Comparison of ENCODE assay signal across 28 cellular contexts in genomic region chr5:3185488-3185887, GRCh38.
"Had no signal": no experiment of that assay in that cellular context is flagged by ENCODE, and none has a peak within 500 bp of the region (broad histone marks: within the 10 kb centered on the region; RNA-seq: fewer than 3 reads in every experiment).

No MANE protein-coding gene starts in this region.

- H3K4me1 Mint-ChIP-seq: natural killer cell; nephron; stimulated activated effector memory CD8-positive, alpha-beta T cell treated with anti-CD3 and anti-CD28 coated beads, Interleukin-12 subunit alpha, Interleukin-12 subunit beta, amount 100 ng/mL, for 72 hours; stimulated activated naive B cell treated with anti-CD40 and anti-IgM and Interleukin-4, amounts not matched to agents 10 μg/mL and 1 μg/mL and 100 μg/mL, for 72 hours had no signal

- H3K79me2 ChIP-seq: parathyroid adenoma had no signal

- H3K9me3 Mint-ChIP-seq: natural killer cell; nephron; stimulated activated effector memory CD8-positive, alpha-beta T cell treated with anti-CD3 and anti-CD28 coated beads, Interleukin-12 subunit alpha, Interleukin-12 subunit beta, amount 100 ng/mL, for 72 hours; stimulated activated naive B cell treated with anti-CD40 and anti-IgM and Interleukin-4, amounts not matched to agents 10 μg/mL and 1 μg/mL and 100 μg/mL, for 72 hours; stimulated activated naive CD8-positive, alpha-beta T cell treated with anti-CD3 and anti-CD28 coated beads, Interleukin-15, Interleukin-2, amounts not matched to agents 100 ng/mL and 50 ng/mL, for 24 hours had no signal

- H3K9ac ChIP-seq: neural progenitor cell, parathyroid adenoma had no signal

- H3K27me3 ChIP-seq: neural progenitor cell, neutrophil, ovary, right lobe of liver, thyroid gland, tibial nerve, upper lobe of left lung, vagina had no signal

- H3K27ac Mint-ChIP-seq: natural killer cell; nephron; neural progenitor cell; progenitor cell of endocrine pancreas; stimulated activated effector memory CD8-positive, alpha-beta T cell treated with anti-CD3 and anti-CD28 coated beads, Interleukin-12 subunit alpha, Interleukin-12 subunit beta, amount 100 ng/mL, for 72 hours; stimulated activated naive B cell treated with anti-CD40 and anti-IgM and Interleukin-4, amounts not matched to agents 10 μg/mL and 1 μg/mL and 100 μg/mL, for 72 hours; stimulated activated naive CD8-positive, alpha-beta T cell treated with anti-CD3 and anti-CD28 coated beads, Interleukin-15, Interleukin-2, amounts not matched to agents 100 ng/mL and 50 ng/mL, for 24 hours had no signal

- H3K9me3 ChIP-seq: neutrophil, ovary, psoas muscle, right lobe of liver, sigmoid colon, stomach, thoracic aorta, thyroid gland, tibial nerve, upper lobe of left lung, vagina had no signal

- H3K4me3 ChIP-seq: neural progenitor cell, ovary, psoas muscle, right lobe of liver, sigmoid colon, stomach, thoracic aorta, thyroid gland, tibial nerve, upper lobe of left lung, vagina had no signal

- DNase-seq: natural killer cell; nucleus accumbens; ovary; psoas muscle; right cardiac atrium; right lobe of liver; sigmoid colon; small intestine; stimulated activated CD4-positive, alpha-beta T cell treated with anti-CD3 and anti-CD28 coated beads, Interleukin-15, amount 100 ng/mL, for 24 hours; stimulated activated CD4-positive, alpha-beta T cell treated with anti-CD3 and anti-CD28 coated beads, Interleukin-2, amount 100 ng/mL, for 24 hours; stimulated activated CD4-positive, alpha-beta T cell treated with anti-CD3 and anti-CD28 coated beads, Interleukin-2, amount 100 ng/mL, for 48 hours; stimulated activated CD4-positive, alpha-beta T cell treated with anti-CD3 and anti-CD28 coated beads, Interleukin-4, amount 100 ng/mL, for 24 hours; stimulated activated naive B cell treated with anti-CD40 and anti-IgM and Interleukin-4, amounts not matched to agents 10 μg/mL and 1 μg/mL and 100 μg/mL, for 72 hours; stimulated activated naive CD4-positive, alpha-beta T cell treated with Interleukin-2 at 50 U/mL for 16 hours; stomach; thyroid gland; trophoblast cell; upper lobe of left lung had no signal

- H3K27me3 Mint-ChIP-seq: stimulated activated naive B cell treated with anti-CD40 and anti-IgM and Interleukin-4, amounts not matched to agents 10 μg/mL and 1 μg/mL and 100 μg/mL, for 72 hours; stimulated activated naive CD8-positive, alpha-beta T cell treated with anti-CD3 and anti-CD28 coated beads, Interleukin-15, Interleukin-2, amounts not matched to agents 100 ng/mL and 50 ng/mL, for 24 hours had no signal

- H3K36me3 ChIP-seq: neural progenitor cell, neutrophil, ovary, right lobe of liver, sigmoid colon, stomach, thoracic aorta, thyroid gland, tibial nerve, upper lobe of left lung, vagina had no signal

- H3K36me3 Mint-ChIP-seq: natural killer cell; neural progenitor cell; stimulated activated effector memory CD8-positive, alpha-beta T cell treated with anti-CD3 and anti-CD28 coated beads, Interleukin-12 subunit alpha, Interleukin-12 subunit beta, amount 100 ng/mL, for 72 hours; stimulated activated naive B cell treated with anti-CD40 and anti-IgM and Interleukin-4, amounts not matched to agents 10 μg/mL and 1 μg/mL and 100 μg/mL, for 72 hours had no signal

- H3K4me3 Mint-ChIP-seq: natural killer cell; nephron; stimulated activated effector memory CD8-positive, alpha-beta T cell treated with anti-CD3 and anti-CD28 coated beads, Interleukin-12 subunit alpha, Interleukin-12 subunit beta, amount 100 ng/mL, for 72 hours; stimulated activated naive B cell treated with anti-CD40 and anti-IgM and Interleukin-4, amounts not matched to agents 10 μg/mL and 1 μg/mL and 100 μg/mL, for 72 hours; stimulated activated naive CD8-positive, alpha-beta T cell treated with anti-CD3 and anti-CD28 coated beads, Interleukin-15, Interleukin-2, amounts not matched to agents 100 ng/mL and 50 ng/mL, for 24 hours had no signal

- ATAC-seq: natural killer cell; psoas muscle; right cardiac atrium; right lobe of liver; stimulated activated effector memory CD8-positive, alpha-beta T cell treated with anti-CD3 and anti-CD28 coated beads, Interleukin-12 subunit alpha, Interleukin-12 subunit beta, amount 100 ng/mL, for 72 hours; stimulated activated naive B cell treated with anti-CD40 and anti-IgM and Interleukin-4, amounts not matched to agents 10 μg/mL and 1 μg/mL and 100 μg/mL, for 72 hours had no signal

- H3K27ac ChIP-seq: neural progenitor cell, neutrophil, ovary, parathyroid adenoma, psoas muscle, right lobe of liver, sigmoid colon, stomach, thoracic aorta, thyroid gland, tibial nerve, upper lobe of left lung, vagina had no signal

- H3K4me1 ChIP-seq: parathyroid adenoma, psoas muscle, right lobe of liver, sigmoid colon, stomach, thyroid gland, tibial nerve, vagina had no signal

- H2AFZ ChIP-seq: neural progenitor cell, parathyroid adenoma had no signal
